1 cellular context compared by ENCODE assay signal in genomic region chr12:56630180-56630632, GRCh38.
A peak's percentile ranks its signal among the peaks of the same experiment; 100 is the strongest.
TF ChIP-seq lines count a peak whose summit lies in the region.

BAZ2A (minus strand) TSS chr12:56630326; CDS start chr12:56617530, 12,796 bp downstream.

TF ChIP-seq in H1, 55 proteins besides CTCF, POLR2A, EP300 and RAD21:
- TF ChIP-seq NANOG (IDR thresholded peaks at IDR 0.05; ENCODE audit: insufficient read depth, low read depth, low read length, poor library complexity, severe bottlenecking): no peak
- 0 out of 2 replicates have a peak, but pooled peaks have one; percentile 40 for TF ChIP-seq USF2 (IDR thresholded peaks at IDR 0.05; ENCODE audit: low read length)
- TF ChIP-seq CHD7 (IDR thresholded peaks at IDR 0.05; ENCODE audit: insufficient replicate concordance, low read length): no peak
- TF ChIP-seq BCL11A (IDR thresholded peaks at IDR 0.05; ENCODE audit: low read depth in 2 of 2, low read length in 2 of 2): no peak
- TF ChIP-seq TAF7 (optimal IDR thresholded peaks at IDR 0.05; ENCODE audit: borderline replicate concordance, low read depth, low read length): no peak
- peak; percentile 100 for TF ChIP-seq FOSL1 (IDR thresholded peaks at IDR 0.05; ENCODE audit: insufficient read depth, low read depth, low read length)
- TF ChIP-seq POU5F1 (IDR thresholded peaks at IDR 0.05; ENCODE audit: low read depth, low read length): no peak
- TF ChIP-seq MAFK (IDR thresholded peaks at IDR 0.05; ENCODE audit: low read depth, low read length): no peak; the same call in 1 of the 2 replicates
- no peak for TF ChIP-seq KDM5A (IDR thresholded peaks at IDR 0.05; ENCODE audit: low read length)
- peak; percentile 89 for TF ChIP-seq MAX (IDR thresholded peaks at IDR 0.05)
- no peak for TF ChIP-seq CHD1 (IDR thresholded peaks at IDR 0.05; ENCODE audit: low read depth, low read length)
- no peak for TF ChIP-seq CEBPB (IDR thresholded peaks at IDR 0.05; ENCODE audit: low read depth, low read length)
- TF ChIP-seq ASH2L (IDR thresholded peaks at IDR 0.05; ENCODE audit: low read length): peak; percentile 97
- no peak; the same call in 1 of the 2 replicates for TF ChIP-seq GABPA (IDR thresholded peaks at IDR 0.05; ENCODE audit: borderline replicate concordance, insufficient read depth, low read length)
- peak; percentile 95 for TF ChIP-seq SP1 (IDR thresholded peaks at IDR 0.05; ENCODE audit: low read depth, low read length)
- no peak for TF ChIP-seq SRF (IDR thresholded peaks at IDR 0.05; ENCODE audit: low read depth, low read length)
- TF ChIP-seq TBP (IDR thresholded peaks at IDR 0.05; ENCODE audit: low read depth, low read length): 0 out of 2 replicates have a peak, but pooled peaks have one; percentile 31
- TF ChIP-seq RBBP5 (IDR thresholded peaks at IDR 0.05; ENCODE audit: borderline replicate concordance, low read depth, low read length): no peak; the same call in 1 of the 2 replicates
- no peak for TF ChIP-seq CTBP2 (IDR thresholded peaks at IDR 0.05; ENCODE audit: borderline replicate concordance, insufficient read depth, insufficient read length, low read length)
- no peak for TF ChIP-seq SIRT6 (IDR thresholded peaks at IDR 0.05; ENCODE audit: low read length)
- no peak for TF ChIP-seq RFX5 (IDR thresholded peaks at IDR 0.05; ENCODE audit: borderline replicate concordance, low read depth, low read length)
- TF ChIP-seq EGR1 (IDR thresholded peaks at IDR 0.05; ENCODE audit: borderline replicate concordance, low read depth, low read length): peak; percentile 99
- TF ChIP-seq CREB1 (IDR thresholded peaks at IDR 0.05): peak; percentile 84
- no peak for TF ChIP-seq SAP30 (IDR thresholded peaks at IDR 0.05; ENCODE audit: insufficient read depth, insufficient replicate concordance, low read length)
- peak; percentile 64; the same call in 1 of the 2 replicates for TF ChIP-seq SP4 (IDR thresholded peaks at IDR 0.05; ENCODE audit: low read length)
- TF ChIP-seq SP2 (IDR thresholded peaks at IDR 0.05; ENCODE audit: low read length): no peak
- TF ChIP-seq RXRA (IDR thresholded peaks at IDR 0.05; ENCODE audit: insufficient read depth, low read depth, low read length): no peak
- no peak for TF ChIP-seq SIX5 (IDR thresholded peaks at IDR 0.05; ENCODE audit: low read depth, low read length)
- TF ChIP-seq TEAD4 (IDR thresholded peaks at IDR 0.05; ENCODE audit: low read depth, low read length): no peak
- TF ChIP-seq KDM1A (IDR thresholded peaks at IDR 0.05; ENCODE audit: borderline replicate concordance, low read length): peak; percentile 95
- TF ChIP-seq BRCA1 (IDR thresholded peaks at IDR 0.05; ENCODE audit: low read depth, low read length): no peak
- peak; percentile 36; the same call in 1 of the 2 replicates for TF ChIP-seq GTF2F1 (IDR thresholded peaks at IDR 0.05; ENCODE audit: borderline replicate concordance, low read depth, low read length)
- TF ChIP-seq POLR2AphosphoS5 (IDR thresholded peaks at IDR 0.05; ENCODE audit: low read depth, low read length): no peak
- TF ChIP-seq CBX5 (IDR thresholded peaks at IDR 0.05; ENCODE audit: low read depth, low read length): no peak
- TF ChIP-seq BACH1 (IDR thresholded peaks at IDR 0.05; ENCODE audit: low read length): peak; percentile 78
- TF ChIP-seq KDM4A (IDR thresholded peaks at IDR 0.05; ENCODE audit: low read depth, low read length, severe bottlenecking): no peak
- TF ChIP-seq TCF12 (IDR thresholded peaks at IDR 0.05; ENCODE audit: low read depth, low read length): peak; percentile 82; the same call in 1 of the 2 replicates
- no peak for TF ChIP-seq EZH2 (IDR thresholded peaks at IDR 0.05; ENCODE audit: low read depth, low read length, severe bottlenecking)
- TF ChIP-seq SIN3A (conservative IDR thresholded peaks at IDR 0.05 in 1 of 2, IDR thresholded peaks at IDR 0.05 in 1 of 2; ENCODE audit: low read depth in 1 of 2, low read length in 2 of 2): peak; percentile 91 to 97; a peak in 3 of 4 replicates
- TF ChIP-seq HDAC2 (IDR thresholded peaks at IDR 0.05; ENCODE audit: borderline replicate concordance in 1 of 2, low read depth in 2 of 2, low read length in 2 of 2): no peak; a peak in 2 of 4 replicates
- no peak for TF ChIP-seq JUND (IDR thresholded peaks at IDR 0.05; ENCODE audit: low read length)
- no peak for TF ChIP-seq ZNF274 (IDR thresholded peaks at IDR 0.05; ENCODE audit: borderline replicate concordance, extremely low read depth, low read length)
- TF ChIP-seq HDAC6 (IDR thresholded peaks at IDR 0.05; ENCODE audit: low read depth, low read length): no peak
- no peak; the same call in 1 of the 2 replicates for TF ChIP-seq PHF8 (conservative IDR thresholded peaks at IDR 0.05; ENCODE audit: low read depth, low read length)
- peak; percentile 93 for TF ChIP-seq YY1 (IDR thresholded peaks at IDR 0.05; ENCODE audit: low read depth, low read length)
- peak; percentile 48; the same call in 1 of the 2 replicates for TF ChIP-seq TAF1 (IDR thresholded peaks at IDR 0.05; ENCODE audit: low read depth, low read length)
- no peak for TF ChIP-seq CBX8 (IDR thresholded peaks at IDR 0.05; ENCODE audit: borderline replicate concordance, low read depth, low read length)
- peak; percentile 33; the same call in 1 of the 2 replicates for TF ChIP-seq SUZ12 (IDR thresholded peaks at IDR 0.05; ENCODE audit: low read length)
- peak; percentile 60; the same call in 1 of the 2 replicates for TF ChIP-seq ATF2 (IDR thresholded peaks at IDR 0.05; ENCODE audit: low read length)
- TF ChIP-seq RNF2 (IDR thresholded peaks at IDR 0.05; ENCODE audit: borderline replicate concordance, low read depth, low read length, missing control alignments, poor library complexity, severe bottlenecking): no peak
- TF ChIP-seq E2F6 (IDR thresholded peaks at IDR 0.05): no peak
